20 cellular contexts compared by ENCODE assay signal in the genomic region with DNA sequence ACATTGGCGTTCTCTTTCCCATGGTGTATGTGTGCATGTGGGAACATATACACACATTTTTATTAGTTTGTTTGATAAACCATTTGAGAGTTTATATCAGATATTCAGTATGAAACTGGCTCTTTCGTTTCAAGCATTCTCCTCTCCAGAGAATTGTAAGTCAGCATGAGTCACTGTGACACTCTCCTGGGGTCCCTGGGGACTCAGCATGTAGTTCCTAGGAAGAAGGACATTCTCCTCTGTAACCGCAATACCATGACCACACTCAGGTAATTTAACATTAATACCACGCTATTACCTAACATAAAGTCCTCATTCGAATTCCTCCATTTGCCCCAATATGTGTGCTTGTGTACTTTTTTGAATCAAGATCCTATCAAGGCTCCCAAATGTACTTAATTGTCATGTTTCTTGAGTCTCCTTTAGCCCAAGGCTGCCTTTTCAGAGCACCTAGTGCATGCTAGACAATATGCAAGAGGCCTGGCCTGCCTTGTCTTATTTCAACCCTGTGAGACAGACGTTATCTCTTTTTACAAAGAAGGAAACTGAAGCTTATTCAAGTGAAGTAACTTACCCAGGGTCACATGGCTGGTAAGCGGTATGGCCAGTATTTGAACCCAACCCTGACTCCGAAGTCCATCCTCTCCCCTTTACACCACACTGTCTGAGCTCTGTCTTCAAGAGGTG.
A peak's percentile ranks its signal among the peaks of the same experiment; 100 is the strongest.
DNase-seq lines count a peak whose midpoint lies in the region; ATAC-seq lines count a peak whose summit lies in the region.
"Had no signal": no experiment of that assay in that cellular context is flagged by ENCODE, and none has a peak within 500 bp of the region (broad histone marks: within the 10 kb centered on the region; RNA-seq: fewer than 3 reads in every experiment).

No MANE protein-coding gene starts in this region.

- H3K36me3 ChIP-seq in CD4-positive, CD25-positive, alpha-beta regulatory T cell (ENCODE audit: control insufficient read depth, insufficient read depth, low read length) = no peaks in the 10 kb centered on the region
- H3K36me3 ChIP-seq in GM23248 (ENCODE audit: low read depth) = no peaks in the 10 kb centered on the region
- H3K36me3 ChIP-seq: ascending aorta, esophagus muscularis mucosa had no signal

- no peaks in the 10 kb centered on the region for H3K79me2 ChIP-seq in GM23248 (ENCODE audit: insufficient read depth)

- peaks cover 5 to 19% (median 11%) of the 10 kb centered on the region in 4 donors for H3K4me1 Mint-ChIP-seq in CD4-positive, CD25-positive, alpha-beta regulatory T cell
- peaks cover 5% of the 10 kb centered on the region for H3K4me1 Mint-ChIP-seq in stimulated activated effector memory CD8-positive, alpha-beta T cell treated with anti-CD3 and anti-CD28 coated beads, Interleukin-12 subunit alpha, Interleukin-12 subunit beta, amount 100 ng/mL, for 72 hours
- H3K4me1 Mint-ChIP-seq in activated naive CD8-positive, alpha-beta T cell treated with anti-CD3 and anti-CD28 coated beads, Interleukin-2, amount 50 U/mL, for 24 hours = peaks cover 19% of the 10 kb centered on the region
- H3K4me1 Mint-ChIP-seq: GM23338 had no signal

- no peak overlapping the region for H3K27ac ChIP-seq in CD4-positive, CD25-positive, alpha-beta regulatory T cell (ENCODE audit: insufficient read depth, low read length, poor library complexity, severe bottlenecking)
- H3K27ac ChIP-seq in GM23248 = no peak overlapping the region
- H3K27ac ChIP-seq: ascending aorta, esophagus muscularis mucosa had no signal

- no peak overlapping the region for H3K4me3 Mint-ChIP-seq in CD4-positive, CD25-positive, alpha-beta regulatory T cell
- H3K4me3 Mint-ChIP-seq in stimulated activated effector memory CD8-positive, alpha-beta T cell treated with anti-CD3 and anti-CD28 coated beads, Interleukin-12 subunit alpha, Interleukin-12 subunit beta, amount 100 ng/mL, for 72 hours = no peak overlapping the region
- H3K4me3 Mint-ChIP-seq in activated naive CD8-positive, alpha-beta T cell treated with anti-CD3 and anti-CD28 coated beads, Interleukin-2, amount 50 U/mL, for 24 hours = no peak overlapping the region
- H3K4me3 Mint-ChIP-seq: activated naive CD4-positive, alpha-beta T cell treated with anti-CD3 and anti-CD28 coated beads, Interleukin-2, amount 50 U/mL, for 24 hours; activated T-helper 1 cell treated with anti-CD3 and anti-CD28 coated beads, Interleukin-12 subunit alpha, Interleukin-12 subunit beta, Interleukin-2, Interleukin-4 antibody, amounts not matched to agents 30 ng/mL and 10 ng/mL and 1 ng/mL, durations not matched to agents 14 hours and 24 hours and 36 hours; GM23338 had no signal

- H4K20me1 ChIP-seq in GM23248 (ENCODE audit: insufficient read depth) = no peaks in the 10 kb centered on the region

- H3K4me3 ChIP-seq in CD4-positive, CD25-positive, alpha-beta regulatory T cell (ENCODE audit: low read depth, low read length) = no peak overlapping the region
- no peak overlapping the region for H3K4me3 ChIP-seq in GM23248
- H3K4me3 ChIP-seq: ascending aorta, esophagus muscularis mucosa, GM23338, lung had no signal

- H3K9me3 ChIP-seq in CD4-positive, CD25-positive, alpha-beta regulatory T cell (ENCODE audit: control insufficient read depth in 2 of 2, low read length in 2 of 2) = no peaks in the 10 kb centered on the region
- H3K9me3 ChIP-seq in GM23248 (ENCODE audit: low read depth) = no peaks in the 10 kb centered on the region
- H3K9me3 ChIP-seq: ascending aorta, esophagus muscularis mucosa had no signal

- H3K9me2 ChIP-seq in GM23248 (ENCODE audit: insufficient read depth) = no peaks in the 10 kb centered on the region

- peak overlapping the region in 2 of 3 donors; percentile 10 to 27 for H3K27ac Mint-ChIP-seq in CD4-positive, CD25-positive, alpha-beta regulatory T cell
- no peak overlapping the region for H3K27ac Mint-ChIP-seq in stimulated activated effector memory CD8-positive, alpha-beta T cell treated with anti-CD3 and anti-CD28 coated beads, Interleukin-12 subunit alpha, Interleukin-12 subunit beta, amount 100 ng/mL, for 72 hours
- H3K27ac Mint-ChIP-seq in activated naive CD8-positive, alpha-beta T cell treated with anti-CD3 and anti-CD28 coated beads, Interleukin-2, amount 50 U/mL, for 24 hours = no peak overlapping the region
- H3K27ac Mint-ChIP-seq: activated naive CD4-positive, alpha-beta T cell treated with anti-CD3 and anti-CD28 coated beads, Interleukin-2, amount 50 U/mL, for 24 hours; activated T-helper 1 cell treated with anti-CD3 and anti-CD28 coated beads, Interleukin-12 subunit alpha, Interleukin-12 subunit beta, Interleukin-2, Interleukin-4 antibody, amounts not matched to agents 30 ng/mL and 10 ng/mL and 1 ng/mL, durations not matched to agents 14 hours and 24 hours and 36 hours; GM23338 had no signal

- peaks cover 0 to 2% (median 0%) of the 10 kb centered on the region in 7 donors for H3K9me3 Mint-ChIP-seq in CD4-positive, CD25-positive, alpha-beta regulatory T cell
- no peaks in the 10 kb centered on the region for H3K9me3 Mint-ChIP-seq in stimulated activated effector memory CD8-positive, alpha-beta T cell treated with anti-CD3 and anti-CD28 coated beads, Interleukin-12 subunit alpha, Interleukin-12 subunit beta, amount 100 ng/mL, for 72 hours
- H3K9me3 Mint-ChIP-seq in activated naive CD8-positive, alpha-beta T cell treated with anti-CD3 and anti-CD28 coated beads, Interleukin-2, amount 50 U/mL, for 24 hours = no peaks in the 10 kb centered on the region
- H3K9me3 Mint-ChIP-seq: activated naive CD4-positive, alpha-beta T cell treated with anti-CD3 and anti-CD28 coated beads, Interleukin-2, amount 50 U/mL, for 24 hours; activated T-helper 1 cell treated with anti-CD3 and anti-CD28 coated beads, Interleukin-12 subunit alpha, Interleukin-12 subunit beta, Interleukin-2, Interleukin-4 antibody, amounts not matched to agents 30 ng/mL and 10 ng/mL and 1 ng/mL, durations not matched to agents 14 hours and 24 hours and 36 hours; GM23338 had no signal

- no peak overlapping the region for H3K4me2 ChIP-seq in GM23248 (ENCODE audit: unreplicated experiment)
- H3K4me2 ChIP-seq: GM23338 had no signal

- H2AFZ ChIP-seq in GM23248 = no peak overlapping the region
- H2AFZ ChIP-seq: GM23338 had no signal

- no peaks in the 10 kb centered on the region for H3K4me1 ChIP-seq in CD4-positive, CD25-positive, alpha-beta regulatory T cell (ENCODE audit: control insufficient read depth, insufficient read depth, low read length, poor library complexity, severe bottlenecking)
- peaks cover 8% of the 10 kb centered on the region; the same call in 1 of the 2 replicates for H3K4me1 ChIP-seq in GM23248 (ENCODE audit: insufficient read depth)
- H3K4me1 ChIP-seq: ascending aorta, esophagus muscularis mucosa had no signal

- no peaks in the 10 kb centered on the region for H3K36me3 Mint-ChIP-seq in CD4-positive, CD25-positive, alpha-beta regulatory T cell
- H3K36me3 Mint-ChIP-seq in stimulated activated effector memory CD8-positive, alpha-beta T cell treated with anti-CD3 and anti-CD28 coated beads, Interleukin-12 subunit alpha, Interleukin-12 subunit beta, amount 100 ng/mL, for 72 hours = no peaks in the 10 kb centered on the region
- no peaks in the 10 kb centered on the region for H3K36me3 Mint-ChIP-seq in activated naive CD8-positive, alpha-beta T cell treated with anti-CD3 and anti-CD28 coated beads, Interleukin-2, amount 50 U/mL, for 24 hours (ENCODE audit: low read depth)
- H3K36me3 Mint-ChIP-seq: activated naive CD4-positive, alpha-beta T cell treated with anti-CD3 and anti-CD28 coated beads, Interleukin-2, amount 50 U/mL, for 24 hours had no signal

- in situ Hi-C loops in GM23248 (cut with MboI) = no loop called here

- H3F3A ChIP-seq in GM23248 (ENCODE audit: insufficient read depth) = no peaks in the 10 kb centered on the region

- DNase-seq in CD4-positive, CD25-positive, alpha-beta regulatory T cell = no peak
- DNase-seq in GM23248 (peak; percentile 50), RPMI7951 (ENCODE audit: low read depth) (peak; percentile 52), myocyte (ENCODE audit: low read depth) (peak; percentile 41), NCI-H1436 (lab: John Stamatoyannopoulos, UW) (no peak)
- no peak for DNase-seq in stimulated activated effector memory CD8-positive, alpha-beta T cell treated with anti-CD3 and anti-CD28 coated beads, Interleukin-12 subunit alpha, Interleukin-12 subunit beta, amount 100 ng/mL, for 72 hours (ENCODE audit: low spot score in 2 of 2)
- no peak for DNase-seq in activated naive CD8-positive, alpha-beta T cell treated with anti-CD3 and anti-CD28 coated beads, Interleukin-2, amount 50 U/mL, for 24 hours
- DNase-seq: activated CD4-positive, alpha-beta T cell treated with anti-CD3 and anti-CD28 coated beads for 4 hours; DMS79 treated with DMSO at 0.1 percent for 48 hours; effector CD4-positive, alpha-beta T cell; SIG-M5; stimulated activated CD4-positive, alpha-beta T cell treated with anti-CD3 and anti-CD28 coated beads, Interleukin-2, amount 100 ng/mL, for 24 hours; stimulated activated naive CD4-positive, alpha-beta T cell; T-helper 1 cell had no signal

- H3K9ac ChIP-seq in GM23248 = no peak overlapping the region

- no peaks in the 10 kb centered on the region for H3K27me3 Mint-ChIP-seq in CD4-positive, CD25-positive, alpha-beta regulatory T cell
- no peaks in the 10 kb centered on the region for H3K27me3 Mint-ChIP-seq in activated naive CD8-positive, alpha-beta T cell treated with anti-CD3 and anti-CD28 coated beads, Interleukin-2, amount 50 U/mL, for 24 hours
- H3K27me3 Mint-ChIP-seq: activated naive CD4-positive, alpha-beta T cell treated with anti-CD3 and anti-CD28 coated beads, Interleukin-2, amount 50 U/mL, for 24 hours had no signal

- no peaks in the 10 kb centered on the region for H3K27me3 ChIP-seq in CD4-positive, CD25-positive, alpha-beta regulatory T cell (ENCODE audit: control insufficient read depth, insufficient read depth, low read length)
- no peaks in the 10 kb centered on the region for H3K27me3 ChIP-seq in GM23248 (replicated peaks; ENCODE audit: insufficient read depth)
- H3K27me3 ChIP-seq: ascending aorta, esophagus muscularis mucosa had no signal

- WGBS in GM23248 (ENCODE audit: low coverage in 1 of 2, low lambda C conversion rate in 2 of 2, missing lambda C conversion rate in 2 of 2), 2 experiments = 85 to 89% methylated on average over 8 of the region's 8 CpGs

- no peak for ATAC-seq in CD4-positive, CD25-positive, alpha-beta regulatory T cell (ENCODE audit: low read depth in 2 of 2)
- no peak for ATAC-seq in stimulated activated effector memory CD8-positive, alpha-beta T cell treated with anti-CD3 and anti-CD28 coated beads, Interleukin-12 subunit alpha, Interleukin-12 subunit beta, amount 100 ng/mL, for 72 hours
- no peak for ATAC-seq in activated naive CD8-positive, alpha-beta T cell treated with anti-CD3 and anti-CD28 coated beads, Interleukin-2, amount 50 U/mL, for 24 hours
- ATAC-seq: GM23338 had no signal

Comparison
In these comparisons a context has a peak if more than half of its experiments do, and no peak if none do; other contexts are left out.
1. DNase-seq: peak in GM23248 (single experiment), RPMI7951 (single experiment) and myocyte (single experiment); none in CD4-positive, CD25-positive, alpha-beta regulatory T cell (0 of 3), stimulated activated effector memory CD8-positive, alpha-beta T cell treated with anti-CD3 and anti-CD28 coated beads, Interleukin-12 subunit alpha, Interleukin-12 subunit beta, amount 100 ng/mL, for 72 hours (0 of 2), activated naive CD8-positive, alpha-beta T cell treated with anti-CD3 and anti-CD28 coated beads, Interleukin-2, amount 50 U/mL, for 24 hours (single experiment) and NCI-H1436 (single experiment).
2. H3K27ac Mint-ChIP-seq: peak in CD4-positive, CD25-positive, alpha-beta regulatory T cell (2 of 3); none in stimulated activated effector memory CD8-positive, alpha-beta T cell treated with anti-CD3 and anti-CD28 coated beads, Interleukin-12 subunit alpha, Interleukin-12 subunit beta, amount 100 ng/mL, for 72 hours (single experiment) and activated naive CD8-positive, alpha-beta T cell treated with anti-CD3 and anti-CD28 coated beads, Interleukin-2, amount 50 U/mL, for 24 hours (single experiment).